ENCODE assay signal across 23 cellular contexts in the genomic region with DNA sequence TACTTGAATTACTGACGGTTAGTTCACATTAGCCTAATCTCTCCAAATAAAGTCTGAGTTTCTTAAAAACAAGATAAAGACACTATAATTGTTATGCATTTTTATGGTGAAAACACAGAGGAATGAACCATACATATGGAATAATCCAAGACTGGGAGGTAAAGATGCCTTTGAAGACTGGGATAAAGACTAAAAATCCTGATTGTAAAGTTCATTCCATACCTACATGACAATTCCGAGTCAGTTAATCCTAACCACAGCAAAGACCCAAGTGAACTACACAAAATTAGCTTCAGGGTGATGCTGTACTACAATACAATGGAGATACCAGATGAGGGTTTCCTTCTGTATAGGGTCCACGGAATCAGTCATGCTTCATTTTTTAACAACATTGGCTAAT. TPM values are rescaled to one million over a fixed set of nuclear protein-coding genes. Genes with fewer than 3 reads are reported as not detected.
A peak's percentile ranks its signal among the peaks of the same experiment; 100 is the strongest.
DNase-seq lines count a peak whose midpoint lies in the region; ATAC-seq, FAIRE-seq and TF ChIP-seq lines count a peak whose summit lies in the region.
"Had no signal": no experiment of that assay in that cellular context is flagged by ENCODE, and none has a peak within 500 bp of the region (broad histone marks: within the 10 kb centered on the region; RNA-seq: fewer than 3 reads in every experiment).

No MANE protein-coding gene starts in this region.

- H3K79me2 ChIP-seq in astrocyte (ENCODE audit: insufficient read depth, low read length) (peaks cover 98% of the 10 kb centered on the region), keratinocyte (ENCODE audit: control insufficient read depth, insufficient read depth, low read length) (peaks cover 83% of the 10 kb centered on the region)

- H3K27ac ChIP-seq in HUES48 (ENCODE audit: low read depth, low read length) (peak overlapping the region; percentile 3), astrocyte (ENCODE audit: low read depth, low read length) (peak overlapping the region; percentile 59), keratinocyte (ENCODE audit: control insufficient read depth, insufficient read depth, low read length) (peak overlapping the region; percentile 53)
- no peak overlapping the region for H3K27ac ChIP-seq in CD8-positive, alpha-beta T cell (ENCODE audit: low read depth, low read length)
- H3K27ac ChIP-seq: neutrophil, WERI-Rb-1 had no signal

- CTCF ChIA-PET in CD8-positive, alpha-beta T cell (lab: Charles Lee): no interaction called here

- FAIRE-seq in D721Med (lab: Jason Lieb, UNC) (peak; percentile 16), astrocyte (lab: Jason Lieb, UNC) (no peak), keratinocyte (lab: Jason Lieb, UNC) (peak; percentile 39)

- H3K27me3 Mint-ChIP-seq in astrocyte (ENCODE audit: low read depth, unreplicated experiment): no peaks in the 10 kb centered on the region
- no peaks in the 10 kb centered on the region for H3K27me3 Mint-ChIP-seq in CD8-positive, alpha-beta T cell (ENCODE audit: low read depth)
- H3K27me3 Mint-ChIP-seq: activated CD4-positive, alpha-beta T cell treated with anti-CD3 and anti-CD28 coated beads, Interleukin-2, amount 10 ng/mL, durations not matched to agents 7 days and 5 days; stimulated activated memory B cell treated with anti-CD40 and anti-IgM and Interleukin-4, amounts not matched to agents 10 μg/mL and 1 μg/mL and 100 μg/mL, for 72 hours had no signal

- H3K36me3 Mint-ChIP-seq in astrocyte (ENCODE audit: low read depth, unreplicated experiment): no peaks in the 10 kb centered on the region
- H3K36me3 Mint-ChIP-seq in CD8-positive, alpha-beta T cell: peaks cover 6% of the 10 kb centered on the region

- no peak overlapping the region for H3K9ac ChIP-seq in HUES48 (ENCODE audit: low read depth, low read length)
- H3K9ac ChIP-seq in astrocyte (ENCODE audit: low read length): peak overlapping the region; percentile 11
- no peak overlapping the region for H3K9ac ChIP-seq in keratinocyte (ENCODE audit: control insufficient read depth, extremely low read depth, insufficient read depth, low read length)

- H3K4me3 Mint-ChIP-seq in astrocyte (ENCODE audit: unreplicated experiment): peak overlapping the region; percentile 11
- no peak overlapping the region for H3K4me3 Mint-ChIP-seq in CD8-positive, alpha-beta T cell
- H3K4me3 Mint-ChIP-seq: activated CD4-positive, alpha-beta T cell treated with anti-CD3 and anti-CD28 coated beads, Interleukin-2, amount 10 ng/mL, durations not matched to agents 7 days and 5 days; endodermal cell; stimulated activated memory B cell treated with anti-CD40 and anti-IgM and Interleukin-4, amounts not matched to agents 10 μg/mL and 1 μg/mL and 100 μg/mL, for 72 hours had no signal

- peaks cover 4% of the 10 kb centered on the region for H3K9me3 Mint-ChIP-seq in astrocyte (ENCODE audit: unreplicated experiment)
- no peaks in the 10 kb centered on the region for H3K9me3 Mint-ChIP-seq in CD8-positive, alpha-beta T cell
- H3K9me3 Mint-ChIP-seq: activated CD4-positive, alpha-beta T cell treated with anti-CD3 and anti-CD28 coated beads, Interleukin-2, amount 10 ng/mL, durations not matched to agents 7 days and 5 days; endodermal cell had no signal

- TF ChIP-seq CTCF in D721Med (IDR thresholded peaks at IDR 0.05; ENCODE audit: insufficient read depth, missing control alignments) (no peak), astrocyte (IDR thresholded peaks at IDR 0.05; ENCODE audit: insufficient read depth, low read depth, low read length) (no peak), keratinocyte (optimal IDR thresholded peaks at IDR 0.05 in 1 of 3, IDR thresholded peaks at IDR 0.05 in 1 of 3, conservative IDR thresholded peaks at IDR 0.05 in 1 of 3; ENCODE audit: extremely low read depth in 1 of 3, insufficient read depth in 2 of 3, low read length in 3 of 3) (no peak)
- no peak for TF ChIP-seq CTCF in CD8-positive, alpha-beta T cell (IDR thresholded peaks at IDR 0.05)

- ATAC-seq in CD8-positive, alpha-beta T cell: no peak
- ATAC-seq: stimulated activated memory B cell treated with anti-CD40 and anti-IgM and Interleukin-4, amounts not matched to agents 10 μg/mL and 1 μg/mL and 100 μg/mL, for 72 hours had no signal

- H3K36me3 ChIP-seq in HUES48 (ENCODE audit: control insufficient read depth, insufficient read depth, low read length) (no peaks in the 10 kb centered on the region), astrocyte (ENCODE audit: insufficient read depth, low read length) (no peaks in the 10 kb centered on the region), keratinocyte (ENCODE audit: control insufficient read depth in 2 of 2, extremely low read depth in 1 of 2, insufficient read depth in 2 of 2, low read length in 2 of 2) (no peaks in the 10 kb centered on the region), H7 (replicated peaks; ENCODE audit: control insufficient read depth, insufficient read depth, low read length) (no peaks in the 10 kb centered on the region)
- H3K36me3 ChIP-seq in CD8-positive, alpha-beta T cell (ENCODE audit: insufficient read depth, low read length): no peaks in the 10 kb centered on the region
- H3K36me3 ChIP-seq: BE2C, neutrophil, WERI-Rb-1 had no signal

- POLR2A ChIA-PET in CD8-positive, alpha-beta T cell (lab: Charles Lee): interaction anchor here (0.7 kb wide), 1 partner anchor 796 kb away, joined by 6 read pairs; the partner anchor contains the start of gene WDR41

- H3K9me3 ChIP-seq in HUES48 (ENCODE audit: control insufficient read depth, insufficient read depth, low read length) (no peaks in the 10 kb centered on the region), astrocyte (ENCODE audit: insufficient read depth, low read depth, low read length) (no peaks in the 10 kb centered on the region), keratinocyte (ENCODE audit: control insufficient read depth, low read depth, low read length) (no peaks in the 10 kb centered on the region)
- no peaks in the 10 kb centered on the region for H3K9me3 ChIP-seq in CD8-positive, alpha-beta T cell (ENCODE audit: low read length)
- H3K9me3 ChIP-seq: BE2C, neutrophil had no signal

- DNase-seq in D721Med (ENCODE audit: insufficient read length, low spot score) (no peak), astrocyte (ENCODE audit: low read depth) (no peak), keratinocyte (ENCODE audit: low read depth, low spot score) (no peak), NCI-H1105 (lab: John Stamatoyannopoulos, UW) (no peak), pons (ENCODE audit: low spot score) (no peak), H7 (no peak)
- no peak for DNase-seq in CD8-positive, alpha-beta T cell
- DNase-seq: activated CD4-positive, alpha-beta T cell treated with anti-CD3 and anti-CD28 coated beads, Interleukin-2, amount 10 ng/mL, durations not matched to agents 7 days and 5 days; activated naive CD4-positive, alpha-beta T cell; activated T-cell treated with anti-CD3 and anti-CD28 coated beads, Interleukin-2, amount 50 U/mL, for 48 hours; BE2C; cortex of kidney; DMS79 treated with DMSO at 0.1 percent for 48 hours; endodermal cell; glutamatergic neuron; NCI-H1092; NCI-H2029; stimulated activated CD4-positive, alpha-beta T cell treated with anti-CD3 and anti-CD28 coated beads, Interleukin-4, amount 100 ng/mL, for 1 hour; T-helper 9 cell; WERI-Rb-1 had no signal

- peak overlapping the region; percentile 93 for H3K27ac Mint-ChIP-seq in astrocyte (ENCODE audit: unreplicated experiment)
- no peak overlapping the region for H3K27ac Mint-ChIP-seq in CD8-positive, alpha-beta T cell
- H3K27ac Mint-ChIP-seq: activated CD4-positive, alpha-beta T cell treated with anti-CD3 and anti-CD28 coated beads, Interleukin-2, amount 10 ng/mL, durations not matched to agents 7 days and 5 days; endodermal cell; stimulated activated memory B cell treated with anti-CD40 and anti-IgM and Interleukin-4, amounts not matched to agents 10 μg/mL and 1 μg/mL and 100 μg/mL, for 72 hours had no signal

- H4K20me1 ChIP-seq in astrocyte (ENCODE audit: insufficient read depth, low read length): peaks cover 54% of the 10 kb centered on the region
- no peaks in the 10 kb centered on the region for H4K20me1 ChIP-seq in keratinocyte (ENCODE audit: control insufficient read depth, extremely low read depth, insufficient read depth, low read length)

- H3K27me3 ChIP-seq in HUES48 (ENCODE audit: control insufficient read depth, insufficient read depth, low read length) (no peaks in the 10 kb centered on the region), astrocyte (ENCODE audit: insufficient read depth, low read length) (no peaks in the 10 kb centered on the region), keratinocyte (ENCODE audit: control insufficient read depth, extremely low read depth, insufficient read depth, low read length) (no peaks in the 10 kb centered on the region), H7 (ENCODE audit: control insufficient read depth, insufficient read depth, low read length) (no peaks in the 10 kb centered on the region)
- no peaks in the 10 kb centered on the region for H3K27me3 ChIP-seq in CD8-positive, alpha-beta T cell (ENCODE audit: insufficient read depth, low read length)
- H3K27me3 ChIP-seq: BE2C, neutrophil had no signal

- H3K4me2 ChIP-seq in astrocyte (ENCODE audit: low read length) (peak overlapping the region; percentile 77), keratinocyte (ENCODE audit: control insufficient read depth, extremely low read depth, insufficient read depth, low read depth, low read length) (peak overlapping the region; percentile 64)

- dilution Hi-C loops in keratinocyte (cut with MboI; ENCODE audit: extremely low pct_ligation_motif_present, low sequenced_read_pairs): no loop called here

- peaks cover 54% of the 10 kb centered on the region for H3K4me1 Mint-ChIP-seq in astrocyte (ENCODE audit: low read depth, unreplicated experiment)
- peaks cover 69% of the 10 kb centered on the region for H3K4me1 Mint-ChIP-seq in CD8-positive, alpha-beta T cell (ENCODE audit: low read depth)

- intact Hi-C loops in CD8-positive, alpha-beta T cell (cut with DNase I, micrococcal nuclease): no loop called here

- no peaks in the 10 kb centered on the region for H3K9me1 ChIP-seq in keratinocyte (ENCODE audit: control insufficient read depth, extremely low read depth, insufficient read depth, low read length)

- no peak overlapping the region for H3K4me3 ChIP-seq in HUES48 (ENCODE audit: low read depth, low read length)
- no peak overlapping the region for H3K4me3 ChIP-seq in astrocyte (ENCODE audit: insufficient read depth, low read depth, low read length)
- peak overlapping the region in 1 of 3 experiments; percentile 34 for H3K4me3 ChIP-seq in keratinocyte (ENCODE audit: control insufficient read depth in 2 of 3, extremely low read depth in 1 of 3, insufficient read depth in 2 of 3, low read depth in 1 of 3, low read length in 3 of 3)
- H3K4me3 ChIP-seq in CD8-positive, alpha-beta T cell (ENCODE audit: low read depth, low read length): no peak overlapping the region
- H3K4me3 ChIP-seq in H7 (ENCODE audit: insufficient read depth, low read depth, low read length): no peak overlapping the region

- peaks cover 22% of the 10 kb centered on the region for H3K4me1 ChIP-seq in HUES48 (ENCODE audit: control insufficient read depth, insufficient read depth, low read length)
- peaks cover 12% of the 10 kb centered on the region for H3K4me1 ChIP-seq in astrocyte (ENCODE audit: insufficient read depth, low read length)
- peaks cover 25% of the 10 kb centered on the region for H3K4me1 ChIP-seq in keratinocyte (ENCODE audit: control insufficient read depth, extremely low read depth, insufficient read depth, low read length)
- H3K4me1 ChIP-seq in CD8-positive, alpha-beta T cell (ENCODE audit: insufficient read depth, low read length): peaks cover 37% of the 10 kb centered on the region

- H2AFZ ChIP-seq in astrocyte (ENCODE audit: low read depth, low read length) (no peak overlapping the region), keratinocyte (ENCODE audit: control insufficient read depth, low read length) (no peak overlapping the region)

RNA-seq across cellular contexts. Expression of gene AP3B1, which starts 6.3 kb away (rescaled TPM):
- 64.8 and 66.8 TPM in 2 replicates for total RNA-seq in astrocyte
- polyA plus RNA-seq in keratinocyte: 40.1 to 65.1 TPM (median 57.4 TPM) in 3 replicates
- 41.0 TPM for polyA plus RNA-seq in keratinocyte (2011; ENCODE audit: low read depth)
- 38.4 and 79.1 TPM in 2 replicates for polyA plus RNA-seq in keratinocyte (2011; cell fraction: cytosol; rRNA removed)
- polyA plus RNA-seq in keratinocyte (2011; cell fraction: nucleus; rRNA removed): 61.9 and 72.3 TPM in 2 replicates
- polyA plus RNA-seq in keratinocyte (2012; ENCODE audit: low replicate concordance): 25.7 and 40.8 TPM in 2 replicates
- 26.4 to 83.3 TPM (median 47.4 TPM) in 3 replicates for polyA minus RNA-seq in keratinocyte
- polyA minus RNA-seq in keratinocyte (2011; cell fraction: cytosol; rRNA and poly(A)+ RNA removed): 26.1 TPM
- 39.6 and 79.4 TPM in 2 replicates for polyA minus RNA-seq in keratinocyte (2011; cell fraction: nucleus; rRNA and poly(A)+ RNA removed)
- total RNA-seq in CD8-positive, alpha-beta T cell: 10 to 100 TPM; 24.8 to 25.0 TPM
- total RNA-seq in H7 (2014; rRNA removed; shearing (Covaris generic)): 40.1 and 49.8 TPM in 2 replicates
